Comparison of ENCODE assay signal across 20 cellular contexts in the genomic region with DNA sequence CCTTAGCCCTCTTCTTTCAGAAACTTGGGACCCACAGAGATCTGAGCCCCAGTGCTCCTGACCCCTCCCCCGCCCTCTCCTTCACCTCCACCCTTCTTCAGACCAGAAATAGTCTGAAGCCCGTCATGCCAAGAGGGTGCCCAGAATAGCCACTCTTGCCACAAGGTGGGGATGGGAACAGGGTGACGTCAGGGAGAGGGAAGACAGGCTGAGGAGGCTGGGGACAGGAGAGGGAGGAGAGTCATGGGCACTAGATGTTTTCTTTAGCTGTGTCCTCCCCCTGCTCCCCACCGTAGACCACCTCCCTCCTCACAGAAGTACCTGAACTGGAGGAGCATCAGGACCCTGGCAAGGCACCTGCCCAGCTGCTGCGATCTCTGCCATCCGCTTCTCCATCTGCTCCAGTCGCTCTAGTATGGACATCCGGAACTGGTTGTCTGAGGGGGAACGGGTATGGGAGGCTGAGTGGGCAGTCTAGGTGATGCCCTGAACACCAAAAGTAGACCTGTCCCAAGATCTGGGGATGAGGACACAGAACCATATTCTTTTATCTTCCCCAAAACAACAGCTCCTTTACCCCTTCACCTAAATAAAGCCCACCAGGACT. TPM values are rescaled to one million over a fixed set of nuclear protein-coding genes. Genes with fewer than 3 reads are reported as not detected.
DNase-seq lines count a peak whose midpoint lies in the region; ATAC-seq and TF ChIP-seq lines count a peak whose summit lies in the region.
"Had no signal": no experiment of that assay in that cellular context is flagged by ENCODE, and none has a peak within 500 bp of the region (broad histone marks: within the 10 kb centered on the region; RNA-seq: fewer than 3 reads in every experiment).

No MANE protein-coding gene starts in this region.

- no peak for TF ChIP-seq POLR2A in gastroesophageal sphincter (IDR thresholded peaks at IDR 0.05)

- DNase-seq in CD4-positive, CD25-positive, alpha-beta regulatory T cell, result no peak
- no peak for DNase-seq in activated CD8-positive, alpha-beta T cell treated with anti-CD3 and anti-CD28 coated beads, Interleukin-2, amount 10 ng/mL, durations not matched to agents 7 days and 5 days
- DNase-seq in progenitor cell of endocrine pancreas (ENCODE audit: low spot score, unreplicated experiment), result no peak
- no peak for DNase-seq in type B pancreatic cell (ENCODE audit: extremely low spot score, unreplicated experiment)
- DNase-seq in DMS114 treated with DMSO at 0.1 percent for 48 hours (lab: John Stamatoyannopoulos, UW; ENCODE audit: unreplicated experiment), result no peak
- no peak for DNase-seq in stimulated activated CD4-positive, alpha-beta T cell treated with anti-CD3 and anti-CD28 coated beads, Interleukin-4, amount 100 ng/mL, for 4 hours
- DNase-seq: activated CD4-positive, alpha-beta T cell treated with anti-CD3 and anti-CD28 coated beads, Interleukin-2, amount 50 U/mL, for 1 hour; aorta; colonic mucosa; GDM1; HFFc6; mesenchymal stem cell; NCI-H146; NCI-H82 had no signal

- H3K27ac ChIP-seq in CD4-positive, CD25-positive, alpha-beta regulatory T cell (ENCODE audit: insufficient read depth, low read length, poor library complexity, severe bottlenecking), result no peak overlapping the region
- peak overlapping the region in 3 of 4 donors; percentile 42 to 63 (median 46) for H3K27ac ChIP-seq in gastroesophageal sphincter
- H3K27ac ChIP-seq: colonic mucosa, epithelial cell of prostate had no signal

- peaks cover 8% of the 10 kb centered on the region for H3K4me1 ChIP-seq in CD4-positive, CD25-positive, alpha-beta regulatory T cell (ENCODE audit: control insufficient read depth, insufficient read depth, low read length, poor library complexity, severe bottlenecking)
- H3K4me1 ChIP-seq in gastroesophageal sphincter, result peaks cover 0 to 49% (median 13%) of the 10 kb centered on the region in 3 donors
- H3K4me1 ChIP-seq: colonic mucosa had no signal

- H3K27ac Mint-ChIP-seq in CD4-positive, CD25-positive, alpha-beta regulatory T cell, result peak overlapping the region in 2 of 3 donors; percentile 12 to 47
- peak overlapping the region; percentile 24 for H3K27ac Mint-ChIP-seq in activated CD8-positive, alpha-beta T cell treated with anti-CD3 and anti-CD28 coated beads, Interleukin-2, amount 10 ng/mL, durations not matched to agents 7 days and 5 days
- peak overlapping the region; percentile 91 for H3K27ac Mint-ChIP-seq in progenitor cell of endocrine pancreas
- no peak overlapping the region for H3K27ac Mint-ChIP-seq in type B pancreatic cell
- H3K27ac Mint-ChIP-seq: HFFc6, nephron had no signal

- H3K9me3 Mint-ChIP-seq in CD4-positive, CD25-positive, alpha-beta regulatory T cell, result no peaks in the 10 kb centered on the region
- H3K9me3 Mint-ChIP-seq in activated CD8-positive, alpha-beta T cell treated with anti-CD3 and anti-CD28 coated beads, Interleukin-2, amount 10 ng/mL, durations not matched to agents 7 days and 5 days (ENCODE audit: insufficient read depth), result no peaks in the 10 kb centered on the region
- no peaks in the 10 kb centered on the region for H3K9me3 Mint-ChIP-seq in progenitor cell of endocrine pancreas (ENCODE audit: low read depth)
- H3K9me3 Mint-ChIP-seq in type B pancreatic cell, result no peaks in the 10 kb centered on the region
- H3K9me3 Mint-ChIP-seq: HFFc6, nephron had no signal

- H3K9me3 ChIP-seq in CD4-positive, CD25-positive, alpha-beta regulatory T cell (ENCODE audit: control insufficient read depth in 2 of 2, low read length in 2 of 2), result no peaks in the 10 kb centered on the region
- no peaks in the 10 kb centered on the region for H3K9me3 ChIP-seq in gastroesophageal sphincter
- H3K9me3 ChIP-seq: colonic mucosa had no signal

- peaks cover 49% of the 10 kb centered on the region for H3K36me3 Mint-ChIP-seq in CD4-positive, CD25-positive, alpha-beta regulatory T cell
- H3K36me3 Mint-ChIP-seq in activated CD8-positive, alpha-beta T cell treated with anti-CD3 and anti-CD28 coated beads, Interleukin-2, amount 10 ng/mL, durations not matched to agents 7 days and 5 days (ENCODE audit: low read depth), result peaks cover 60% of the 10 kb centered on the region
- H3K36me3 Mint-ChIP-seq in progenitor cell of endocrine pancreas (ENCODE audit: insufficient read depth) (peaks cover 23% of the 10 kb centered on the region), type B pancreatic cell (peaks cover 22% of the 10 kb centered on the region)

- TF ChIP-seq EP300 in gastroesophageal sphincter (IDR thresholded peaks at IDR 0.05), result no peak

- CTCF ChIA-PET in activated CD8-positive, alpha-beta T cell treated with anti-CD3 and anti-CD28 coated beads, Interleukin-2, amount 10 ng/mL, durations not matched to agents 7 days and 5 days (lab: Charles Lee), result interaction anchor here (0.7 to 0.9 kb wide), 2 partner anchors 14 to 34 kb away, joined by 3 read pairs; partner anchors contain the start of genes CAMTA2, RNF167 and SLC25A11

- TF ChIP-seq CTCF in gastroesophageal sphincter (IDR thresholded peaks at IDR 0.05) (no peak), progenitor cell of endocrine pancreas (IDR thresholded peaks at IDR 0.05; ENCODE audit: unreplicated experiment) (no peak), type B pancreatic cell (conservative IDR thresholded peaks at IDR 0.05) (no peak)

- 93% methylated on average over 5 of the region's 9 CpGs; no CpG with 5 or more reads in 1 of the 2 donors for WGBS in gastroesophageal sphincter (ENCODE audit: low coverage in 1 of 2), 2 donors

- no peaks in the 10 kb centered on the region for H3K27me3 ChIP-seq in CD4-positive, CD25-positive, alpha-beta regulatory T cell (ENCODE audit: control insufficient read depth, insufficient read depth, low read length)
- H3K27me3 ChIP-seq in gastroesophageal sphincter, result no peaks in the 10 kb centered on the region
- H3K27me3 ChIP-seq: colonic mucosa had no signal

- H3K4me1 Mint-ChIP-seq in CD4-positive, CD25-positive, alpha-beta regulatory T cell, result peaks cover 0 to 15% (median 13%) of the 10 kb centered on the region in 4 donors
- peaks cover 21% of the 10 kb centered on the region for H3K4me1 Mint-ChIP-seq in activated CD8-positive, alpha-beta T cell treated with anti-CD3 and anti-CD28 coated beads, Interleukin-2, amount 10 ng/mL, durations not matched to agents 7 days and 5 days (ENCODE audit: low read depth)
- H3K4me1 Mint-ChIP-seq in progenitor cell of endocrine pancreas (ENCODE audit: low read depth), result peaks cover 10% of the 10 kb centered on the region
- peaks cover 22% of the 10 kb centered on the region for H3K4me1 Mint-ChIP-seq in type B pancreatic cell (ENCODE audit: unreplicated experiment)

- ATAC-seq in CD4-positive, CD25-positive, alpha-beta regulatory T cell (ENCODE audit: low read depth in 2 of 2), result no peak
- no peak for ATAC-seq in activated CD8-positive, alpha-beta T cell treated with anti-CD3 and anti-CD28 coated beads, Interleukin-2, amount 10 ng/mL, durations not matched to agents 7 days and 5 days
- ATAC-seq in gastroesophageal sphincter (no peak), GM21576 (IDR thresholded peaks at IDR 0.05; ENCODE audit: unreplicated experiment) (no peak)
- ATAC-seq: GM12878, SK-N-SH treated with all-trans-retinoic acid at 6 μM for 48 hours had no signal

- H3K36me3 ChIP-seq in CD4-positive, CD25-positive, alpha-beta regulatory T cell (ENCODE audit: control insufficient read depth, insufficient read depth, low read length), result peaks cover 62% of the 10 kb centered on the region
- peaks cover 0 to 83% of the 10 kb centered on the region in 2 donors for H3K36me3 ChIP-seq in gastroesophageal sphincter
- H3K36me3 ChIP-seq: colonic mucosa had no signal

- H3K4me3 ChIP-seq in CD4-positive, CD25-positive, alpha-beta regulatory T cell (ENCODE audit: low read depth, low read length), result no peak overlapping the region
- H3K4me3 ChIP-seq in gastroesophageal sphincter, result no peak overlapping the region
- H3K4me3 ChIP-seq: colonic mucosa, GM12878 had no signal

- POLR2A ChIA-PET in activated CD8-positive, alpha-beta T cell treated with anti-CD3 and anti-CD28 coated beads, Interleukin-2, amount 10 ng/mL, durations not matched to agents 7 days and 5 days (lab: Charles Lee), result interaction anchor here (0.6 to 1.3 kb wide), 3 partner anchors 9 to 512 kb away, joined by 3 to 4 read pairs (median 3); partner anchors contain the start of genes DERL2 and MIS12

- no peaks in the 10 kb centered on the region for H3K27me3 Mint-ChIP-seq in CD4-positive, CD25-positive, alpha-beta regulatory T cell
- H3K27me3 Mint-ChIP-seq in activated CD8-positive, alpha-beta T cell treated with anti-CD3 and anti-CD28 coated beads, Interleukin-2, amount 10 ng/mL, durations not matched to agents 7 days and 5 days (ENCODE audit: low read depth), result no peaks in the 10 kb centered on the region
- H3K27me3 Mint-ChIP-seq in progenitor cell of endocrine pancreas, result peaks cover 7% of the 10 kb centered on the region
- H3K27me3 Mint-ChIP-seq in type B pancreatic cell, result no peaks in the 10 kb centered on the region

- H3K4me3 Mint-ChIP-seq in CD4-positive, CD25-positive, alpha-beta regulatory T cell, result no peak overlapping the region
- H3K4me3 Mint-ChIP-seq in activated CD8-positive, alpha-beta T cell treated with anti-CD3 and anti-CD28 coated beads, Interleukin-2, amount 10 ng/mL, durations not matched to agents 7 days and 5 days, result no peak overlapping the region
- H3K4me3 Mint-ChIP-seq in progenitor cell of endocrine pancreas (ENCODE audit: low read depth) (no peak overlapping the region), type B pancreatic cell (no peak overlapping the region)
- H3K4me3 Mint-ChIP-seq: HFFc6, nephron had no signal

RNA-seq across cellular contexts. Expression of gene SPAG7, which starts 6.5 kb away (rescaled TPM):
- 52.5 TPM for total RNA-seq in CD4-positive, CD25-positive, alpha-beta regulatory T cell
- polyA plus RNA-seq in CD4-positive, CD25-positive, alpha-beta regulatory T cell, result 100 to 1,000 TPM in 3 of 4 donors, 10 to 100 TPM in 1; 97.9 to 130 (median 106) TPM
- total RNA-seq in activated CD8-positive, alpha-beta T cell treated with anti-CD3 and anti-CD28 coated beads, Interleukin-2, amount 10 ng/mL, durations not matched to agents 7 days and 5 days, result 10 to 100 TPM; 52.3 to 53.6 TPM
- total RNA-seq in gastroesophageal sphincter (10 to 100 TPM; 35.1 to 77.5 (median 55.2) TPM), progenitor cell of endocrine pancreas (70.3 and 71.4 TPM in 2 replicates), type B pancreatic cell (ENCODE audit: low replicate concordance) (60.5 and 73.1 TPM in 2 replicates)

RNA-seq across cellular contexts. Expression of gene CAMTA2, which starts 13.3 kb away (rescaled TPM):
- 69.8 TPM for total RNA-seq in CD4-positive, CD25-positive, alpha-beta regulatory T cell
- 1 to 10 TPM; 4.7 to 7.9 (median 6.0) TPM for polyA plus RNA-seq in CD4-positive, CD25-positive, alpha-beta regulatory T cell
- total RNA-seq in activated CD8-positive, alpha-beta T cell treated with anti-CD3 and anti-CD28 coated beads, Interleukin-2, amount 10 ng/mL, durations not matched to agents 7 days and 5 days, result 10 to 100 TPM; 51.3 to 55.5 TPM
- total RNA-seq in gastroesophageal sphincter (10 to 100 TPM; 16.7 to 50.0 (median 26.1) TPM), progenitor cell of endocrine pancreas (34.1 and 34.2 TPM in 2 replicates), type B pancreatic cell (ENCODE audit: low replicate concordance) (26.3 and 35.6 TPM in 2 replicates)

RNA-seq across cellular contexts. Expression of gene INCA1, which starts 23.2 kb away (rescaled TPM):
- not detected for total RNA-seq in CD4-positive, CD25-positive, alpha-beta regulatory T cell
- polyA plus RNA-seq in CD4-positive, CD25-positive, alpha-beta regulatory T cell, result under 1 TPM in 1 of 4 donors, not detected in 3; 0.99 TPM
- under 1 TPM; 0.26 to 0.29 TPM for total RNA-seq in activated CD8-positive, alpha-beta T cell treated with anti-CD3 and anti-CD28 coated beads, Interleukin-2, amount 10 ng/mL, durations not matched to agents 7 days and 5 days
- 1 to 10 TPM in 2 of 4 donors, under 1 TPM in 1, not detected in 1; 0.93 to 4.4 (median 3.8) TPM for total RNA-seq in gastroesophageal sphincter
- total RNA-seq in progenitor cell of endocrine pancreas, result 2.8 and 3.3 TPM in 2 replicates
- total RNA-seq in type B pancreatic cell (ENCODE audit: low replicate concordance), result 0.72 and 0.86 TPM in 2 replicates

RNA-seq across cellular contexts. Expression of gene ENO3, which starts 23.2 kb away (rescaled TPM):
- total RNA-seq in CD4-positive, CD25-positive, alpha-beta regulatory T cell, result 11.7 TPM
- polyA plus RNA-seq in CD4-positive, CD25-positive, alpha-beta regulatory T cell, result 1 to 10 TPM in 1 of 4 donors, under 1 TPM in 3; 0.29 to 1.6 (median 0.41) TPM
- 10 to 100 TPM; 26.6 to 34.3 TPM for total RNA-seq in activated CD8-positive, alpha-beta T cell treated with anti-CD3 and anti-CD28 coated beads, Interleukin-2, amount 10 ng/mL, durations not matched to agents 7 days and 5 days
- total RNA-seq in gastroesophageal sphincter (10 to 100 TPM in 2 of 4 donors, 1 to 10 TPM in 2; 1.5 to 16.2 (median 7.6) TPM), progenitor cell of endocrine pancreas (23.4 and 25.8 TPM in 2 replicates), type B pancreatic cell (ENCODE audit: low replicate concordance) (4.8 and 24.0 TPM in 2 replicates)

RNA-seq across cellular contexts. Expression of gene KIF1C, which starts 23.6 kb away (rescaled TPM):
- total RNA-seq in CD4-positive, CD25-positive, alpha-beta regulatory T cell, result 22.9 TPM
- polyA plus RNA-seq in CD4-positive, CD25-positive, alpha-beta regulatory T cell, result 1 to 10 TPM; 2.6 to 4.6 (median 3.8) TPM
- total RNA-seq in activated CD8-positive, alpha-beta T cell treated with anti-CD3 and anti-CD28 coated beads, Interleukin-2, amount 10 ng/mL, durations not matched to agents 7 days and 5 days, result 10 to 100 TPM; 43.6 to 45.3 TPM
- total RNA-seq in gastroesophageal sphincter (100 to 1,000 TPM; 147 to 302 (median 180) TPM), progenitor cell of endocrine pancreas (104 and 111 TPM in 2 replicates), type B pancreatic cell (ENCODE audit: low replicate concordance) (102 and 130 TPM in 2 replicates)
